ENCODE assay signal across 24 cellular contexts in genomic region chr2:129661942-129662341, GRCh38.
DNase-seq lines count a peak whose midpoint lies in the region; TF ChIP-seq lines count a peak whose summit lies in the region.
"Had no signal": no experiment of that assay in that cellular context is flagged by ENCODE, and none has a peak within 500 bp of the region (broad histone marks: within the 10 kb centered on the region; RNA-seq: fewer than 3 reads in every experiment).

No MANE protein-coding gene starts in this region.

- DNase-seq in GM06990 (ENCODE audit: extremely low read depth, insufficient read length) (no peak), LNCaP clone FGC (ENCODE audit: low read depth) (peak; percentile 6), SW480 (ENCODE audit: low spot score) (peak; percentile 19), mesendoderm (peak; percentile 16), DMS153 treated with DMSO at 0.1 percent for 48 hours (lab: John Stamatoyannopoulos, UW; ENCODE audit: unreplicated experiment) (no peak), SW 1271 (lab: John Stamatoyannopoulos, UW) (no peak)
- no peak for DNase-seq in central memory CD4-positive, alpha-beta T cell
- DNase-seq: activated CD4-positive, alpha-beta T cell treated with anti-CD3 and anti-CD28 coated beads, Interleukin-2, amount 50 U/mL, for 1 hour; activated CD8-positive, alpha-beta memory T cell treated with anti-CD3 and anti-CD28 coated beads, Interleukin-2, amount 50 U/mL, for 48 hours; activated naive CD8-positive, alpha-beta T cell treated with anti-CD3 and anti-CD28 coated beads, Interleukin-2, amount 50 U/mL, for 24 hours; brain microvascular endothelial cell; HFFc6; IMR-90; midbrain; NCI-H2029; nephron progenitor cell; SIG-M5; stimulated activated CD4-positive, alpha-beta T cell treated with anti-CD3 and anti-CD28 coated beads, Interleukin-4, amount 100 ng/mL, for 1 hour; stimulated activated naive CD8-positive, alpha-beta T cell treated with anti-CD3 and anti-CD28 coated beads, Interleukin-15, Interleukin-2, amounts not matched to agents 100 U/mL and 50 U/mL, for 24 hours; T-helper 2 cell; WERI-Rb-1 had no signal

- H3K4me2 ChIP-seq in mesendoderm (ENCODE audit: low read length): no peak overlapping the region

- H3K4ac ChIP-seq in mesendoderm (ENCODE audit: low read depth, low read length): no peak overlapping the region

- WGBS in mesendoderm (ENCODE audit: extremely low coverage, insufficient coverage, low lambda C conversion rate): no CpG with 5 or more reads among the region's 1 CpG

- H4K8ac ChIP-seq in mesendoderm (ENCODE audit: low read depth, low read length): no peak overlapping the region

- no peak overlapping the region for H3K56ac ChIP-seq in mesendoderm (ENCODE audit: low read length)

- H3K79me1 ChIP-seq in mesendoderm (ENCODE audit: low read length): no peaks in the 10 kb centered on the region

- TF ChIP-seq CTCF in GM06990 (IDR thresholded peaks at IDR 0.05; ENCODE audit: insufficient read depth, low read length, poor library complexity, severe bottlenecking) (peak; percentile 2), LNCaP clone FGC (IDR thresholded peaks at IDR 0.05; ENCODE audit: control insufficient read depth, extremely low read depth, insufficient read depth) (peak; percentile 37)

- H4K5ac ChIP-seq in mesendoderm (ENCODE audit: low read length): no peak overlapping the region

- H2AK5ac ChIP-seq in mesendoderm (ENCODE audit: low read length): no peak overlapping the region

- H3K4me1 ChIP-seq in mesendoderm (ENCODE audit: control insufficient read depth, low read depth, low read length): no peaks in the 10 kb centered on the region
- H3K4me1 ChIP-seq: prostate gland, tibial nerve had no signal

- no peak overlapping the region for H3K27ac ChIP-seq in mesendoderm (ENCODE audit: low read depth, low read length)
- H3K27ac ChIP-seq: brain microvascular endothelial cell, coronary artery, prostate gland, tibial nerve, WERI-Rb-1 had no signal

- no peaks in the 10 kb centered on the region for H3K79me2 ChIP-seq in mesendoderm (ENCODE audit: control insufficient read depth, insufficient read depth, low read length)

- H2BK120ac ChIP-seq in mesendoderm (ENCODE audit: low read depth, low read length): no peak overlapping the region

- no peak overlapping the region for H3K23ac ChIP-seq in mesendoderm (ENCODE audit: low read length)

- H3K27me3 ChIP-seq in GM06990 (replicated peaks; ENCODE audit: control insufficient read depth, insufficient read depth, low read length): no peaks in the 10 kb centered on the region; the same call in 1 of the 2 replicates
- no peaks in the 10 kb centered on the region for H3K27me3 ChIP-seq in mesendoderm (ENCODE audit: insufficient read depth, low read length, poor library complexity)
- H3K27me3 ChIP-seq: brain microvascular endothelial cell, tibial nerve had no signal

- H3K9ac ChIP-seq in mesendoderm (ENCODE audit: low read length): no peak overlapping the region

- H3K36me3 ChIP-seq in GM06990 (ENCODE audit: control insufficient read depth, insufficient read depth, low read length) (no peaks in the 10 kb centered on the region), mesendoderm (ENCODE audit: control insufficient read depth, insufficient read depth, low read length) (no peaks in the 10 kb centered on the region)
- H3K36me3 ChIP-seq: brain microvascular endothelial cell, prostate gland, tibial nerve, WERI-Rb-1 had no signal

- no peak overlapping the region for H2BK5ac ChIP-seq in mesendoderm (ENCODE audit: low read length)

- no peak overlapping the region for H3K18ac ChIP-seq in mesendoderm (ENCODE audit: low read length)

- H2BK15ac ChIP-seq in mesendoderm (replicated peaks; ENCODE audit: low read depth): no peak overlapping the region

- no peak overlapping the region for H3K4me3 ChIP-seq in GM06990 (replicated peaks; ENCODE audit: low read depth, low read length)
- no peak overlapping the region for H3K4me3 ChIP-seq in LNCaP clone FGC (ENCODE audit: low read depth, low read length)
- no peak overlapping the region for H3K4me3 ChIP-seq in mesendoderm (ENCODE audit: low read length)
- H3K4me3 ChIP-seq: coronary artery, prostate gland, tibial nerve had no signal

Comparison
In these comparisons a context has a peak if more than half of its experiments do, and no peak if none do; other contexts are left out.
1. DNase-seq: peak in LNCaP clone FGC (single experiment), SW480 (single experiment) and mesendoderm (single experiment); none in GM06990 (single experiment), DMS153 treated with DMSO at 0.1 percent for 48 hours (single experiment), central memory CD4-positive, alpha-beta T cell (single experiment) and SW 1271 (0 of 2).